22 cellular contexts compared by ENCODE assay signal in genomic region chr2:9412756-9413155, GRCh38.
"Had no signal": no experiment of that assay in that cellular context is flagged by ENCODE, and none has a peak within 500 bp of the region (broad histone marks: within the 10 kb centered on the region; RNA-seq: fewer than 3 reads in every experiment).

No MANE protein-coding gene starts in this region.

- H3K27me3 Mint-ChIP-seq: IgD-negative memory B cell had no signal

- H3K4me3 Mint-ChIP-seq: IgD-negative memory B cell had no signal

- H3K9me3 ChIP-seq: SJSA1 had no signal

- H3K4me3 ChIP-seq: K562, SJSA1, SK-N-MC had no signal

- H3K4me1 ChIP-seq: SJSA1 had no signal

- ATAC-seq: K562 had no signal

- H3K27ac ChIP-seq: KMS-11, SJSA1, SK-N-MC had no signal

- H3K9me3 Mint-ChIP-seq: IgD-negative memory B cell had no signal

- H3K27me3 ChIP-seq: SJSA1 had no signal

- DNase-seq: Kasumi-1, MM.1S, NCI-H1092 treated with DMSO at 0.1 percent for 48 hours, NCI-H1436, NCI-H187, NCI-H2029, NCI-H2081 treated with DMSO at 0.1 percent for 48 hours, NCI-H2171, NCI-H226, NCI-H446, NCI-H510A, NCI-H524 treated with DMSO at 0.1 percent for 48 hours, NCI-H69, NCI-H774, Right ventricle myocardium superior, RPMI8226, SIG-M5 had no signal
